15 cellular contexts compared by ENCODE assay signal in genomic region chr10:12733271-12733670, GRCh38.
A peak's percentile ranks its signal among the peaks of the same experiment; 100 is the strongest.
DNase-seq lines count a peak whose midpoint lies in the region; TF ChIP-seq lines count a peak whose summit lies in the region.
"Had no signal": no experiment of that assay in that cellular context is flagged by ENCODE, and none has a peak within 500 bp of the region (broad histone marks: within the 10 kb centered on the region; RNA-seq: fewer than 3 reads in every experiment).

No MANE protein-coding gene starts in this region.

- no peaks in the 10 kb centered on the region for H3K36me3 Mint-ChIP-seq in glutamatergic neuron (ENCODE audit: unreplicated experiment)

- no peak overlapping the region for H3K27ac Mint-ChIP-seq in glutamatergic neuron (ENCODE audit: unreplicated experiment)
- H3K27ac Mint-ChIP-seq: B cell; CD4-positive, CD25-positive, alpha-beta regulatory T cell; CD8-positive, alpha-beta T cell; HFFc6 had no signal

- in situ Hi-C loops in G401 (cut with HindIII; ENCODE audit: low sequenced_read_pairs) = no loop called here

- DNase-seq in NCI-H1417 (lab: John Stamatoyannopoulos, UW) (peak in 2 of 3 experiments; percentile 10 to 63), NCI-H1417 treated with DMSO at 0.1 percent for 48 hours (lab: John Stamatoyannopoulos, UW) (no peak), G401 (ENCODE audit: low spot score) (peak; percentile 65), NCI-H69 (lab: John Stamatoyannopoulos, UW) (peak; percentile 28), glutamatergic neuron (no peak), activated gamma-delta T cell treated with Interleukin-2 at 50 U/mL for 16 hours (no peak), NCI-H345 treated with DMSO at 0.1 percent for 48 hours (lab: John Stamatoyannopoulos, UW; ENCODE audit: unreplicated experiment) (no peak), DMS53 (lab: John Stamatoyannopoulos, UW) (no peak)
- DNase-seq: CD4-positive, CD25-positive, alpha-beta regulatory T cell; CD8-positive, alpha-beta T cell; DMS 273 treated with DMSO at 0.1 percent for 48 hours; DMS79 treated with DMSO at 0.1 percent for 48 hours; GOT3; HFFc6 had no signal

- peaks cover 5% of the 10 kb centered on the region for H3K27me3 Mint-ChIP-seq in glutamatergic neuron (ENCODE audit: unreplicated experiment)
- H3K27me3 Mint-ChIP-seq: B cell; CD4-positive, CD25-positive, alpha-beta regulatory T cell had no signal

- H3K4me1 Mint-ChIP-seq in glutamatergic neuron (ENCODE audit: low read depth, unreplicated experiment) = peaks cover 9% of the 10 kb centered on the region

- H3K4me3 Mint-ChIP-seq in glutamatergic neuron (ENCODE audit: unreplicated experiment) = peak overlapping the region; percentile 17
- H3K4me3 Mint-ChIP-seq: B cell; CD4-positive, CD25-positive, alpha-beta regulatory T cell; CD8-positive, alpha-beta T cell; HFFc6 had no signal

- H3K9me3 Mint-ChIP-seq in glutamatergic neuron (ENCODE audit: unreplicated experiment) = peaks cover 5% of the 10 kb centered on the region
- H3K9me3 Mint-ChIP-seq: CD4-positive, CD25-positive, alpha-beta regulatory T cell; CD8-positive, alpha-beta T cell; HFFc6 had no signal

- TF ChIP-seq CTCF in glutamatergic neuron (IDR thresholded peaks at IDR 0.05; ENCODE audit: partially characterized antibody, unreplicated experiment) = no peak

Comparison
In these comparisons a context has a peak if more than half of its experiments do, and no peak if none do; other contexts are left out.
1. DNase-seq: peak in NCI-H1417 (2 of 3), G401 (single experiment) and NCI-H69 (single experiment); none in NCI-H1417 treated with DMSO at 0.1 percent for 48 hours (single experiment), glutamatergic neuron (single experiment), activated gamma-delta T cell treated with Interleukin-2 at 50 U/mL for 16 hours (single experiment), NCI-H345 treated with DMSO at 0.1 percent for 48 hours (single experiment) and DMS53 (single experiment).